30 cellular contexts compared by ENCODE assay signal in genomic region chr14:30596972-30597371, GRCh38.
"Had no signal": no experiment of that assay in that cellular context is flagged by ENCODE, and none has a peak within 500 bp of the region (broad histone marks: within the 10 kb centered on the region; RNA-seq: fewer than 3 reads in every experiment).

No MANE protein-coding gene starts in this region.

- ATAC-seq: foreskin keratinocyte; gastroesophageal sphincter; heart left ventricle; left cardiac atrium; left lung; mucosa of descending colon; natural killer cell treated with Interleukin-12 subunit alpha and Interleukin-12 subunit beta and Interleukin-15 and Interleukin-18, amount 100 ng/mL, for 72 hours; right lobe of liver; stimulated activated naive CD8-positive, alpha-beta T cell treated with anti-CD3 and anti-CD28 coated beads, Interleukin-15, amount 100 ng/mL, for 72 hours had no signal

- H3K9me3 Mint-ChIP-seq: mesothelial cell of epicardium; naive B cell; natural killer cell treated with Interleukin-12 subunit alpha and Interleukin-12 subunit beta and Interleukin-15 and Interleukin-18, amount 100 ng/mL, for 72 hours; neural crest cell; stimulated activated naive CD8-positive, alpha-beta T cell treated with anti-CD3 and anti-CD28 coated beads, Interleukin-15, amount 100 ng/mL, for 72 hours had no signal

- H2AFZ ChIP-seq: hepatocyte, parathyroid adenoma had no signal

- H3K27me3 Mint-ChIP-seq: naive B cell; natural killer cell treated with Interleukin-12 subunit alpha and Interleukin-12 subunit beta and Interleukin-15 and Interleukin-18, amount 100 ng/mL, for 72 hours; progenitor cell of endocrine pancreas; stimulated activated naive CD8-positive, alpha-beta T cell treated with anti-CD3 and anti-CD28 coated beads, Interleukin-15, amount 100 ng/mL, for 72 hours had no signal

- H3K27me3 ChIP-seq: esophagus muscularis mucosa, foreskin keratinocyte, gastroesophageal sphincter, heart left ventricle, hepatocyte, left lung, neutrophil, right lobe of liver, suprapubic skin, transverse colon, vagina had no signal

- H3K4me1 Mint-ChIP-seq: mesothelial cell of epicardium; naive B cell; stimulated activated naive CD8-positive, alpha-beta T cell treated with anti-CD3 and anti-CD28 coated beads, Interleukin-15, amount 100 ng/mL, for 72 hours had no signal

- H3K9ac ChIP-seq: parathyroid adenoma had no signal

- H3K4me1 ChIP-seq: esophagus muscularis mucosa, foreskin keratinocyte, gastroesophageal sphincter, heart left ventricle, left lung, parathyroid adenoma, right lobe of liver, suprapubic skin, transverse colon, vagina had no signal

- H3K4me3 ChIP-seq: esophagus muscularis mucosa, gastroesophageal sphincter, heart left ventricle, hepatocyte, left lung, mucosa of descending colon, right lobe of liver, smooth muscle cell, suprapubic skin, transverse colon, vagina had no signal

- H3K4me3 Mint-ChIP-seq: mesothelial cell of epicardium; naive B cell; natural killer cell treated with Interleukin-12 subunit alpha and Interleukin-12 subunit beta and Interleukin-15 and Interleukin-18, amount 100 ng/mL, for 72 hours; neural crest cell; stimulated activated naive CD8-positive, alpha-beta T cell treated with anti-CD3 and anti-CD28 coated beads, Interleukin-15, amount 100 ng/mL, for 72 hours had no signal

- H3K27ac ChIP-seq: esophagus muscularis mucosa, foreskin keratinocyte, gastroesophageal sphincter, heart left ventricle, hepatocyte, left lung, neutrophil, parathyroid adenoma, right lobe of liver, suprapubic skin, transverse colon, vagina had no signal

- H3K9me3 ChIP-seq: esophagus muscularis mucosa, gastroesophageal sphincter, heart left ventricle, left lung, mucosa of descending colon, neutrophil, right lobe of liver, suprapubic skin, transverse colon, vagina had no signal

- DNase-seq: dermis blood vessel endothelial cell; effector memory CD4-positive, alpha-beta T cell; foreskin keratinocyte; heart left ventricle; left cardiac atrium; left lung; mesenchymal stem cell; mucosa of descending colon; naive B cell; right lobe of liver; stimulated activated CD4-positive, alpha-beta T cell treated with anti-CD3 and anti-CD28 coated beads, Interleukin-12 subunit alpha, Interleukin-12 subunit beta, amount 100 ng/mL, for 4 hours; stimulated activated CD4-positive, alpha-beta T cell treated with anti-CD3 and anti-CD28 coated beads, Interleukin-1b, Interleukin-23, amount 100 ng/mL, for 48 hours; stimulated activated CD4-positive, alpha-beta T cell treated with anti-CD3 and anti-CD28 coated beads, Interleukin-4, amount 100 ng/mL, for 1 hour; stimulated activated CD8-positive, alpha-beta memory T cell treated with anti-CD3 and anti-CD28 coated beads, Interleukin-4, amount 100 ng/mL, for 48 hours; stimulated activated naive CD4-positive, alpha-beta T cell; stimulated activated naive CD8-positive, alpha-beta T cell treated with anti-CD3 and anti-CD28 coated beads, Interleukin-15, amount 100 ng/mL, for 72 hours; transverse colon had no signal

- H3K27ac Mint-ChIP-seq: naive B cell; natural killer cell treated with Interleukin-12 subunit alpha and Interleukin-12 subunit beta and Interleukin-15 and Interleukin-18, amount 100 ng/mL, for 72 hours; progenitor cell of endocrine pancreas; stimulated activated naive CD8-positive, alpha-beta T cell treated with anti-CD3 and anti-CD28 coated beads, Interleukin-15, amount 100 ng/mL, for 72 hours had no signal

- FAIRE-seq: endothelial cell of umbilical vein had no signal

- H3K4me2 ChIP-seq: hepatocyte, smooth muscle cell had no signal
